ENCODE assay signal across 12 cellular contexts in genomic region chr10:94123253-94123995, GRCh38.
DNase-seq lines count a peak whose midpoint lies in the region; ATAC-seq and TF ChIP-seq lines count a peak whose summit lies in the region.
"Had no signal": no experiment of that assay in that cellular context is flagged by ENCODE, and none has a peak within 500 bp of the region (broad histone marks: within the 10 kb centered on the region; RNA-seq: fewer than 3 reads in every experiment).

No MANE protein-coding gene starts in this region.

- peak overlapping the region; percentile 75 for H3K4me2 ChIP-seq in SK-N-SH
- no peak overlapping the region for H3K4me2 ChIP-seq in Karpas-422 (ENCODE audit: low read depth, low read length, poor library complexity, severe bottlenecking)

- peaks cover 11% of the 10 kb centered on the region for H3F3A ChIP-seq in SK-N-SH (replicated peaks; ENCODE audit: insufficient read depth)

- H3K4me3 ChIP-seq in SK-N-SH (ENCODE audit: low read depth in 2 of 2, low read length in 1 of 2), result no peak overlapping the region
- H3K4me3 ChIP-seq in gastroesophageal sphincter, result no peak overlapping the region
- H3K4me3 ChIP-seq in CD8-positive, alpha-beta memory T cell (ENCODE audit: low read length), result no peak overlapping the region
- no peak overlapping the region for H3K4me3 ChIP-seq in Karpas-422 (ENCODE audit: low read length)
- H3K4me3 ChIP-seq: right lobe of liver had no signal

- TF ChIP-seq CTCF in SK-N-SH (IDR thresholded peaks at IDR 0.05) (no peak), gastroesophageal sphincter (IDR thresholded peaks at IDR 0.05) (no peak)

- H3K27me3 ChIP-seq in SK-N-SH (ENCODE audit: insufficient read depth), result no peaks in the 10 kb centered on the region
- H3K27me3 ChIP-seq in gastroesophageal sphincter, result no peaks in the 10 kb centered on the region
- no peaks in the 10 kb centered on the region for H3K27me3 ChIP-seq in CD8-positive, alpha-beta memory T cell (ENCODE audit: insufficient read depth, low read length, poor library complexity, severe bottlenecking)
- no peaks in the 10 kb centered on the region for H3K27me3 ChIP-seq in Karpas-422 (ENCODE audit: low read length)
- H3K27me3 ChIP-seq: right lobe of liver had no signal

- H3K4me1 ChIP-seq in SK-N-SH (ENCODE audit: control insufficient read depth in 1 of 2, insufficient read depth in 2 of 2, low read depth in 1 of 2, low read length in 1 of 2) (peaks cover 2 to 18% of the 10 kb centered on the region in 2 experiments; a peak in 2 of 4 replicates), gastroesophageal sphincter (peaks cover 9 to 37% (median 15%) of the 10 kb centered on the region in 3 donors), Karpas-422 (ENCODE audit: low read length) (no peaks in the 10 kb centered on the region)
- no peaks in the 10 kb centered on the region for H3K4me1 ChIP-seq in CD8-positive, alpha-beta memory T cell (ENCODE audit: insufficient read depth, low read length)
- H3K4me1 ChIP-seq: right lobe of liver had no signal

- no peak for TF ChIP-seq RAD21 in SK-N-SH (IDR thresholded peaks at IDR 0.05; ENCODE audit: low read length)

- H4K20me1 ChIP-seq in SK-N-SH (ENCODE audit: insufficient read depth) (no peaks in the 10 kb centered on the region), Karpas-422 (ENCODE audit: insufficient read depth, low read depth, low read length) (no peaks in the 10 kb centered on the region)

- H3K9ac ChIP-seq in SK-N-SH, result no peak overlapping the region
- H3K9ac ChIP-seq in Karpas-422 (ENCODE audit: low read length), result no peak overlapping the region

- peak overlapping the region; percentile 60 to 61; a peak in 3 of 4 replicates for H3K27ac ChIP-seq in SK-N-SH (ENCODE audit: low read depth in 2 of 2, low read length in 1 of 2)
- peak overlapping the region; percentile 18 to 67 (median 50) for H3K27ac ChIP-seq in gastroesophageal sphincter
- H3K27ac ChIP-seq in CD8-positive, alpha-beta memory T cell (ENCODE audit: low read depth, low read length), result no peak overlapping the region
- H3K27ac ChIP-seq in Karpas-422 (ENCODE audit: low read length), result no peak overlapping the region
- H3K27ac ChIP-seq: HL-60, right lobe of liver, VCaP had no signal

- peak overlapping the region in 1 of 8 donors; percentile 10 for H3K27ac Mint-ChIP-seq in CD8-positive, alpha-beta memory T cell
- H3K27ac Mint-ChIP-seq: activated naive CD8-positive, alpha-beta T cell treated with anti-CD3 and anti-CD28 coated beads, Interleukin-2, amount 10 ng/mL, durations not matched to agents 7 days and 5 days had no signal

- TF ChIP-seq POLR2A in gastroesophageal sphincter (IDR thresholded peaks at IDR 0.05), result no peak

- ATAC-seq in gastroesophageal sphincter (peak; percentile 62), HG02938 (IDR thresholded peaks at IDR 0.05; ENCODE audit: unreplicated experiment) (no peak)

- H3K36me3 ChIP-seq in SK-N-SH (replicated peaks in 1 of 2; ENCODE audit: control insufficient read depth in 1 of 2, insufficient read depth in 2 of 2, low read length in 1 of 2) (no peaks in the 10 kb centered on the region), gastroesophageal sphincter (no peaks in the 10 kb centered on the region), Karpas-422 (ENCODE audit: insufficient read depth, low read length) (no peaks in the 10 kb centered on the region)
- H3K36me3 ChIP-seq in CD8-positive, alpha-beta memory T cell (ENCODE audit: insufficient read depth, low read length), result no peaks in the 10 kb centered on the region
- H3K36me3 ChIP-seq: right lobe of liver had no signal

- WGBS in SK-N-SH (ENCODE audit: low lambda C conversion rate), result 50% methylated on average over 9 of the region's 9 CpGs
- 47 to 53% methylated on average over 9 of the region's 9 CpGs for WGBS in gastroesophageal sphincter (ENCODE audit: low coverage in 1 of 2), 2 donors

- H3K9me2 ChIP-seq in SK-N-SH, result no peaks in the 10 kb centered on the region
- H3K9me2 ChIP-seq in Karpas-422 (replicated peaks; ENCODE audit: insufficient read depth, low read length), result no peaks in the 10 kb centered on the region

- H3K27me3 Mint-ChIP-seq in CD8-positive, alpha-beta memory T cell, result peaks cover 0 to 1% of the 10 kb centered on the region in 2 donors
- H3K27me3 Mint-ChIP-seq: activated naive CD8-positive, alpha-beta T cell treated with anti-CD3 and anti-CD28 coated beads, Interleukin-2, amount 10 ng/mL, durations not matched to agents 7 days and 5 days had no signal

- no peaks in the 10 kb centered on the region for H3K9me3 ChIP-seq in SK-N-SH
- H3K9me3 ChIP-seq in gastroesophageal sphincter, result no peaks in the 10 kb centered on the region
- H3K9me3 ChIP-seq in CD8-positive, alpha-beta memory T cell (ENCODE audit: low read length), result no peaks in the 10 kb centered on the region
- no peaks in the 10 kb centered on the region for H3K9me3 ChIP-seq in Karpas-422 (ENCODE audit: low read length)
- H3K9me3 ChIP-seq: right lobe of liver had no signal

- TF ChIP-seq EP300 in SK-N-SH (IDR thresholded peaks at IDR 0.05; ENCODE audit: borderline replicate concordance in 1 of 2, low read depth in 1 of 2, low read length in 1 of 2) (peak in 1 of 2 experiments; percentile 42; a peak in 1 of 4 replicates), gastroesophageal sphincter (IDR thresholded peaks at IDR 0.05) (no peak)

- no peak overlapping the region for H3K4me3 Mint-ChIP-seq in CD8-positive, alpha-beta memory T cell
- H3K4me3 Mint-ChIP-seq: activated naive CD8-positive, alpha-beta T cell treated with anti-CD3 and anti-CD28 coated beads, Interleukin-2, amount 10 ng/mL, durations not matched to agents 7 days and 5 days had no signal

- peak; percentile 87 for DNase-seq in GM03348 (ENCODE audit: low spot score)
- no peak for DNase-seq in SK-N-SH
- peak; percentile 65 for DNase-seq in renal cortical epithelial cell (ENCODE audit: low read depth)
- no peak for DNase-seq in CD8-positive, alpha-beta memory T cell
- DNase-seq in Karpas-422, result no peak
- DNase-seq in CD1c-positive myeloid dendritic cell (ENCODE audit: extremely low spot score), result no peak
- DNase-seq: activated naive CD8-positive, alpha-beta T cell treated with anti-CD3 and anti-CD28 coated beads, Interleukin-2, amount 10 ng/mL, durations not matched to agents 7 days and 5 days; right lobe of liver had no signal

- H2AFZ ChIP-seq in SK-N-SH (ENCODE audit: low read depth), result peak overlapping the region; percentile 35; the same call in 1 of the 2 replicates
- no peak overlapping the region for H2AFZ ChIP-seq in Karpas-422 (ENCODE audit: low read length)

- H3K9me3 Mint-ChIP-seq in CD8-positive, alpha-beta memory T cell, result peaks cover 0 to 2% (median 0%) of the 10 kb centered on the region in 5 donors
- H3K9me3 Mint-ChIP-seq: activated naive CD8-positive, alpha-beta T cell treated with anti-CD3 and anti-CD28 coated beads, Interleukin-2, amount 10 ng/mL, durations not matched to agents 7 days and 5 days had no signal

- POLR2A ChIA-PET in SK-N-SH (lab: Yijun Ruan, JAX), result no interaction called here
- POLR2A ChIA-PET in CD8-positive, alpha-beta memory T cell (lab: Charles Lee), result no interaction called here

- H3K4me1 Mint-ChIP-seq in CD8-positive, alpha-beta memory T cell, result no peaks in the 10 kb centered on the region
- H3K4me1 Mint-ChIP-seq: activated naive CD8-positive, alpha-beta T cell treated with anti-CD3 and anti-CD28 coated beads, Interleukin-2, amount 10 ng/mL, durations not matched to agents 7 days and 5 days had no signal

- H3K79me2 ChIP-seq in SK-N-SH (ENCODE audit: insufficient read depth), result no peaks in the 10 kb centered on the region
- H3K79me2 ChIP-seq in Karpas-422 (ENCODE audit: low read length), result no peaks in the 10 kb centered on the region

- no peaks in the 10 kb centered on the region for H3K36me3 Mint-ChIP-seq in CD8-positive, alpha-beta memory T cell
- H3K36me3 Mint-ChIP-seq: activated naive CD8-positive, alpha-beta T cell treated with anti-CD3 and anti-CD28 coated beads, Interleukin-2, amount 10 ng/mL, durations not matched to agents 7 days and 5 days had no signal

- CTCF ChIA-PET in SK-N-SH (lab: Yijun Ruan, JAX), result interaction anchor here (2.8 kb wide), 1 partner anchor 207 kb away, joined by 6 read pairs; no protein-coding TSS in a partner anchor
- CTCF ChIA-PET in CD8-positive, alpha-beta memory T cell (lab: Charles Lee), result no interaction called here

TF ChIP-seq in SK-N-SH, 30 proteins besides CTCF, POLR2A, EP300 and RAD21 (continues in another document):
- TF ChIP-seq JUND (IDR thresholded peaks at IDR 0.05) (peak; percentile 78), TAF1 (IDR thresholded peaks at IDR 0.05; ENCODE audit: borderline replicate concordance, low read depth, low read length) (no peak), GABPA (IDR thresholded peaks at IDR 0.05; ENCODE audit: low read depth) (no peak), MXI1 (IDR thresholded peaks at IDR 0.05; ENCODE audit: low read depth, low read length) (no peak), NFIC (IDR thresholded peaks at IDR 0.05; ENCODE audit: borderline replicate concordance) (peak; percentile 27; the same call in 1 of the 2 replicates), RCOR1 (IDR thresholded peaks at IDR 0.05; ENCODE audit: low read length) (no peak), SIN3A (IDR thresholded peaks at IDR 0.05; ENCODE audit: borderline replicate concordance, low read depth, low read length) (no peak), RFX5 (IDR thresholded peaks at IDR 0.05; ENCODE audit: low read length) (no peak), EZH2phosphoT487 (IDR thresholded peaks at IDR 0.05; ENCODE audit: borderline replicate concordance, low read depth) (no peak)
- TF ChIP-seq, protein P1, sequence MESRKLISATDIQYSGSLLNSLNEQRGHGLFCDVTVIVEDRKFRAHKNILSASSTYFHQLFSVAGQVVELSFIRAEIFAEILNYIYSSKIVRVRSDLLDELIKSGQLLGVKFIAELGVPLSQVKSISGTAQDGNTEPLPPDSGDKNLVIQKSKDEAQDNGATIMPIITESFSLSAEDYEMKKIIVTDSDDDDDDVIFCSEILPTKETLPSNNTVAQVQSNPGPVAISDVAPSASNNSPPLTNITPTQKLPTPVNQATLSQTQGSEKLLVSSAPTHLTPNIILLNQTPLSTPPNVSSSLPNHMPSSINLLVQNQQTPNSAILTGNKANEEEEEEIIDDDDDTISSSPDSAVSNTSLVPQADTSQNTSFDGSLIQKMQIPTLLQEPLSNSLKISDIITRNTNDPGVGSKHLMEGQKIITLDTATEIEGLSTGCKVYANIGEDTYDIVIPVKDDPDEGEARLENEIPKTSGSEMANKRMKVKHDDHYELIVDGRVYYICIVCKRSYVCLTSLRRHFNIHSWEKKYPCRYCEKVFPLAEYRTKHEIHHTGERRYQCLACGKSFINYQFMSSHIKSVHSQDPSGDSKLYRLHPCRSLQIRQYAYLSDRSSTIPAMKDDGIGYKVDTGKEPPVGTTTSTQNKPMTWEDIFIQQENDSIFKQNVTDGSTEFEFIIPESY (IDR thresholded peaks at IDR 0.05; ENCODE audit: borderline replicate concordance, low read depth), result 0 out of 2 replicates have a peak, but pooled peaks have one; percentile 14
- TF ChIP-seq, protein P2, sequence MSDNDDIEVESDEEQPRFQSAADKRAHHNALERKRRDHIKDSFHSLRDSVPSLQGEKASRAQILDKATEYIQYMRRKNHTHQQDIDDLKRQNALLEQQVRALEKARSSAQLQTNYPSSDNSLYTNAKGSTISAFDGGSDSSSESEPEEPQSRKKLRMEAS (IDR thresholded peaks at IDR 0.05; ENCODE audit: low read depth), result peak; percentile 49; the same call in 1 of the 2 replicates

Comparison
In these comparisons a context has a peak if more than half of its experiments do, and no peak if none do; other contexts are left out.
1. DNase-seq: peak in GM03348 (single experiment) and renal cortical epithelial cell (single experiment); none in SK-N-SH (single experiment), CD8-positive, alpha-beta memory T cell (0 of 5), Karpas-422 (single experiment) and CD1c-positive myeloid dendritic cell (single experiment).
2. H3K27ac ChIP-seq: peak in SK-N-SH (2 of 2) and gastroesophageal sphincter (4 of 4); none in CD8-positive, alpha-beta memory T cell (single experiment) and Karpas-422 (single experiment).